ENCODE assay signal across 1 cellular context in the genomic region with DNA sequence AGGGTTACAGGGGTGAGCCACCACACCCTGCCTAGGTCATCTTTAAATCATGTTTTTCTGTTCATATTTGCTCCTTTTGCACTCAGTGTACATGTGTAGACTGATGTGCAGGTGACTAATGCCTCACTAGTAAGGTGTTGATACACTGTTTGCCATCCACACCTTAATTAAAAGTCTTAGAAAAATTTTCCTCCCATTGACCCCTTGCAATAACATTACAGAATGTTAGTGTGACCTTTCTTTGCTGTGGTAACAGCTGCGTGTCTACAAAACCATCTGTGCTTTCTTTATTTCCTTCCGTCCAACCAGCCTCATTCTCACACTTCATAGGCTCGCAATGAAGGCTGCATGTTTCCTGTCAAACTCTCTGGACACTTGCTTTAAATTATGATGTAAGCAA.
TF ChIP-seq lines count a peak whose summit lies in the region.

No MANE protein-coding gene starts in this region.

TF ChIP-seq in SK-N-SH, 30 proteins besides CTCF, POLR2A, EP300 and RAD21 (continued from another document):
- TF ChIP-seq, protein P1, sequence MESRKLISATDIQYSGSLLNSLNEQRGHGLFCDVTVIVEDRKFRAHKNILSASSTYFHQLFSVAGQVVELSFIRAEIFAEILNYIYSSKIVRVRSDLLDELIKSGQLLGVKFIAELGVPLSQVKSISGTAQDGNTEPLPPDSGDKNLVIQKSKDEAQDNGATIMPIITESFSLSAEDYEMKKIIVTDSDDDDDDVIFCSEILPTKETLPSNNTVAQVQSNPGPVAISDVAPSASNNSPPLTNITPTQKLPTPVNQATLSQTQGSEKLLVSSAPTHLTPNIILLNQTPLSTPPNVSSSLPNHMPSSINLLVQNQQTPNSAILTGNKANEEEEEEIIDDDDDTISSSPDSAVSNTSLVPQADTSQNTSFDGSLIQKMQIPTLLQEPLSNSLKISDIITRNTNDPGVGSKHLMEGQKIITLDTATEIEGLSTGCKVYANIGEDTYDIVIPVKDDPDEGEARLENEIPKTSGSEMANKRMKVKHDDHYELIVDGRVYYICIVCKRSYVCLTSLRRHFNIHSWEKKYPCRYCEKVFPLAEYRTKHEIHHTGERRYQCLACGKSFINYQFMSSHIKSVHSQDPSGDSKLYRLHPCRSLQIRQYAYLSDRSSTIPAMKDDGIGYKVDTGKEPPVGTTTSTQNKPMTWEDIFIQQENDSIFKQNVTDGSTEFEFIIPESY (IDR thresholded peaks at IDR 0.05; ENCODE audit: borderline replicate concordance, low read depth), result no peak
- TF ChIP-seq, protein P2, sequence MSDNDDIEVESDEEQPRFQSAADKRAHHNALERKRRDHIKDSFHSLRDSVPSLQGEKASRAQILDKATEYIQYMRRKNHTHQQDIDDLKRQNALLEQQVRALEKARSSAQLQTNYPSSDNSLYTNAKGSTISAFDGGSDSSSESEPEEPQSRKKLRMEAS (IDR thresholded peaks at IDR 0.05; ENCODE audit: low read depth), result no peak
- TF ChIP-seq CHD2 (IDR thresholded peaks at IDR 0.05; ENCODE audit: low read length, partially characterized antibody) (no peak), FOXM1 (IDR thresholded peaks at IDR 0.05; ENCODE audit: low read depth) (no peak), JUND (IDR thresholded peaks at IDR 0.05) (no peak)
- TF ChIP-seq, protein P3, sequence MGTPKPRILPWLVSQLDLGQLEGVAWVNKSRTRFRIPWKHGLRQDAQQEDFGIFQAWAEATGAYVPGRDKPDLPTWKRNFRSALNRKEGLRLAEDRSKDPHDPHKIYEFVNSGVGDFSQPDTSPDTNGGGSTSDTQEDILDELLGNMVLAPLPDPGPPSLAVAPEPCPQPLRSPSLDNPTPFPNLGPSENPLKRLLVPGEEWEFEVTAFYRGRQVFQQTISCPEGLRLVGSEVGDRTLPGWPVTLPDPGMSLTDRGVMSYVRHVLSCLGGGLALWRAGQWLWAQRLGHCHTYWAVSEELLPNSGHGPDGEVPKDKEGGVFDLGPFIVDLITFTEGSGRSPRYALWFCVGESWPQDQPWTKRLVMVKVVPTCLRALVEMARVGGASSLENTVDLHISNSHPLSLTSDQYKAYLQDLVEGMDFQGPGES (IDR thresholded peaks at IDR 0.05; ENCODE audit: low read depth, low read length), result no peak
